Comparison of ENCODE assay signal across 8 cellular contexts in genomic region chrX:17736856-17737706, GRCh38. TPM values are rescaled to one million over a fixed set of nuclear protein-coding genes. Genes with fewer than 3 reads are reported as not detected.
DNase-seq lines count a peak whose midpoint lies in the region; ATAC-seq and TF ChIP-seq lines count a peak whose summit lies in the region.

Gene SCML1, plus strand, starts transcription at chrX:17737493. Its CDS starts 6,694 bp downstream, at chrX:17744187.

- DNase-seq in AG10803 (ENCODE audit: low read depth), result peak; percentile 98
- DNase-seq in HS-27A (ENCODE audit: low read depth), result peak; percentile 72
- DNase-seq in OCI-M1 (lab: John Stamatoyannopoulos, UW), result peak; percentile 94
- DNase-seq in activated T-helper 1 cell treated with Interleukin-2 at 50 U/mL for 16 hours (ENCODE audit: low read depth), result peak; percentile 74
- peak; percentile 99 for DNase-seq in esophagus muscularis mucosa (ENCODE audit: extremely low spot score)
- DNase-seq in stimulated activated CD8-positive, alpha-beta memory T cell treated with anti-CD3 and anti-CD28 coated beads, Interleukin-4, amount 100 ng/mL, for 1 hour (ENCODE audit: low read depth in 2 of 2, low spot score in 1 of 2), result peak; percentile 44 to 74

- TF ChIP-seq POLR2A in esophagus muscularis mucosa (IDR thresholded peaks at IDR 0.05; ENCODE audit: low read depth), result peak; percentile 45

- peak within 1 kb of the TSS; percentile 72 for H3K4me3 ChIP-seq in AG10803 (ENCODE audit: low read length)
- peak within 1 kb of the TSS; percentile 58 to 68 (median 64) for H3K4me3 ChIP-seq in esophagus muscularis mucosa
- H3K4me3 ChIP-seq in mucosa of rectum (ENCODE audit: low read length in 2 of 2), result peak within 1 kb of the TSS; percentile 72 to 78

- H3K9me3 ChIP-seq in esophagus muscularis mucosa, result no peaks in the 10 kb centered on the region
- H3K9me3 ChIP-seq in mucosa of rectum (ENCODE audit: control insufficient read depth in 2 of 2, low read length in 2 of 2), result no peaks in the 10 kb centered on the region

- H3K36me3 ChIP-seq in esophagus muscularis mucosa, result peaks cover 0 to 3% (median 0%) of the 10 kb centered on the region in 4 donors
- H3K36me3 ChIP-seq in mucosa of rectum (ENCODE audit: control insufficient read depth in 2 of 2, insufficient read depth in 2 of 2, low read length in 2 of 2), result no peaks in the 10 kb centered on the region

- H3K27ac ChIP-seq in esophagus muscularis mucosa (replicated peaks in 1 of 4) (peak within 1 kb of the TSS; percentile 86 to 95 (median 92)), mucosa of rectum (ENCODE audit: low read depth in 2 of 2, low read length in 2 of 2) (peak within 1 kb of the TSS; percentile 90 to 93)

- no peaks in the 10 kb centered on the region for H3K27me3 ChIP-seq in esophagus muscularis mucosa
- peaks cover 0 to 4% of the 10 kb centered on the region in 2 donors for H3K27me3 ChIP-seq in mucosa of rectum (ENCODE audit: control insufficient read depth in 2 of 2, insufficient read depth in 2 of 2, low read length in 2 of 2)

- H3K4me1 ChIP-seq in esophagus muscularis mucosa, result peaks cover 0 to 18% (median 8%) of the 10 kb centered on the region in 4 donors
- H3K4me1 ChIP-seq in mucosa of rectum (ENCODE audit: control insufficient read depth in 2 of 2, insufficient read depth in 2 of 2, low read length in 2 of 2), result peaks cover 0 to 8% of the 10 kb centered on the region in 2 donors

- peak; percentile 67 for ATAC-seq in GM19395 (IDR thresholded peaks at IDR 0.05; ENCODE audit: unreplicated experiment)

- no peak for TF ChIP-seq EP300 in esophagus muscularis mucosa (IDR thresholded peaks at IDR 0.05)

- H3K9ac ChIP-seq in mucosa of rectum (ENCODE audit: low read depth in 1 of 2, low read length in 2 of 2), result peak within 1 kb of the TSS; percentile 88

- WGBS in esophagus muscularis mucosa, result 57% methylated on average over 52 of the region's 67 CpGs

- intact Hi-C loops in esophagus muscularis mucosa (cut with DNase I), result no loop called here

- TF ChIP-seq CTCF in AG10803 (conservative IDR thresholded peaks at IDR 0.05; ENCODE audit: low read length), result no peak
- TF ChIP-seq CTCF in esophagus muscularis mucosa (IDR thresholded peaks at IDR 0.05), result no peak

RNA-seq across cellular contexts. Expression of gene SCML1, which starts in this region (rescaled TPM):
- 1 to 10 TPM; 4.8 to 8.3 (median 6.4) TPM for total RNA-seq in esophagus muscularis mucosa

Comparison
In these comparisons a context has a peak if more than half of its experiments do, and no peak if none do; other contexts are left out.
1. Peak in every context shown above with its lines: DNase-seq, ATAC-seq, H3K4me3 ChIP-seq and H3K27ac ChIP-seq.